ENCODE assay signal across 17 cellular contexts in genomic region chr2:8134105-8134903, GRCh38.
DNase-seq lines count a peak whose midpoint lies in the region; ATAC-seq and TF ChIP-seq lines count a peak whose summit lies in the region.
"Had no signal": no experiment of that assay in that cellular context is flagged by ENCODE, and none has a peak within 500 bp of the region (broad histone marks: within the 10 kb centered on the region; RNA-seq: fewer than 3 reads in every experiment).

No MANE protein-coding gene starts in this region.

- peaks cover 4 to 44% (median 30%) of the 10 kb centered on the region in 9 donors for H3K4me1 ChIP-seq in heart right ventricle
- H3K4me1 ChIP-seq: HAP-1 had no signal

- WGBS in heart right ventricle, 2 donors: 66 to 72% methylated on average over 16 of the region's 16 CpGs

- H3K27me3 ChIP-seq in heart right ventricle: no peaks in the 10 kb centered on the region

- peak in 6 of 8 donors; percentile 12 to 66 (median 40) for ATAC-seq in heart right ventricle
- no peak for ATAC-seq in Right ventricle myocardium inferior
- ATAC-seq in left colon: peak; percentile 98
- ATAC-seq in GM21619 (IDR thresholded peaks at IDR 0.05; ENCODE audit: unreplicated experiment): no peak
- no peak for ATAC-seq in GM21515 (IDR thresholded peaks at IDR 0.05; ENCODE audit: unreplicated experiment)
- ATAC-seq: natural killer cell treated with Interleukin-12 subunit alpha and Interleukin-12 subunit beta and Interleukin-15 and Interleukin-18, amount 100 ng/mL, for 72 hours had no signal

- H3K36me3 Mint-ChIP-seq in type B pancreatic cell: no peaks in the 10 kb centered on the region

- DNase-seq in heart right ventricle (no peak), Right ventricle myocardium inferior (ENCODE audit: missing footprints) (no peak), NCI-H526 (lab: John Stamatoyannopoulos, UW) (peak; percentile 80 to 92), left colon (peak in 1 of 2 donors; percentile 57), type B pancreatic cell (ENCODE audit: extremely low spot score, unreplicated experiment) (no peak), DMS114 treated with DMSO at 0.1 percent for 48 hours (lab: John Stamatoyannopoulos, UW; ENCODE audit: unreplicated experiment) (no peak)
- DNase-seq: ACHN; activated CD4-positive, alpha-beta memory T cell treated with anti-CD3 and anti-CD28 coated beads, Interleukin-2, amount 10 ng/mL, durations not matched to agents 7 days and 5 days; effector memory CD4-positive, alpha-beta T cell; foreskin fibroblast; kidney glomerular epithelial cell had no signal

- no peak overlapping the region for H3K4me3 ChIP-seq in heart right ventricle
- H3K4me3 ChIP-seq: HAP-1, thoracic aorta had no signal

- H3K9me3 ChIP-seq in heart right ventricle: peaks cover 0 to 7% (median 0%) of the 10 kb centered on the region in 11 donors
- H3K9me3 ChIP-seq: HAP-1, thoracic aorta had no signal

- TF ChIP-seq CTCF in heart right ventricle (IDR thresholded peaks at IDR 0.05): no peak
- TF ChIP-seq CTCF in type B pancreatic cell (conservative IDR thresholded peaks at IDR 0.05): no peak

- intact Hi-C loops in heart right ventricle (cut with DNase I) (loop anchor here in 3 of 10 donors (5.0 to 10.0 kb wide), 4 partner anchors 90 to 543 kb away; no protein-coding TSS in a partner anchor), Right ventricle myocardium inferior (cut with DNase I) (loop anchor here (10.0 kb wide), 1 partner anchor 360 kb away; no protein-coding TSS in a partner anchor), left colon (cut with DNase I, micrococcal nuclease) (no loop called here)

- peak overlapping the region; percentile 81 for H3K4me3 Mint-ChIP-seq in type B pancreatic cell
- H3K4me3 Mint-ChIP-seq: activated CD4-positive, alpha-beta memory T cell treated with anti-CD3 and anti-CD28 coated beads, Interleukin-2, amount 10 ng/mL, durations not matched to agents 7 days and 5 days; natural killer cell treated with Interleukin-12 subunit alpha and Interleukin-12 subunit beta and Interleukin-15 and Interleukin-18, amount 100 ng/mL, for 72 hours had no signal

- H3K27ac Mint-ChIP-seq in type B pancreatic cell: peak overlapping the region; percentile 57
- H3K27ac Mint-ChIP-seq: activated CD4-positive, alpha-beta memory T cell treated with anti-CD3 and anti-CD28 coated beads, Interleukin-2, amount 10 ng/mL, durations not matched to agents 7 days and 5 days; activated T-helper 2 cell treated with anti-CD3 and anti-CD28 coated beads, Interferon-gamma antibody, Interleukin-2, Interleukin-4, amounts not matched to agents 10 μg/mL and 5 μg/mL and 100 μg/mL, durations not matched to agents 14 hours and 24 hours and 36 hours; natural killer cell treated with Interleukin-12 subunit alpha and Interleukin-12 subunit beta and Interleukin-15 and Interleukin-18, amount 100 ng/mL, for 72 hours had no signal

- H3K36me3 ChIP-seq in heart right ventricle: no peaks in the 10 kb centered on the region
- H3K36me3 ChIP-seq: HAP-1, thoracic aorta had no signal

- H3K9me3 Mint-ChIP-seq in type B pancreatic cell: no peaks in the 10 kb centered on the region
- H3K9me3 Mint-ChIP-seq: activated T-helper 2 cell treated with anti-CD3 and anti-CD28 coated beads, Interferon-gamma antibody, Interleukin-2, Interleukin-4, amounts not matched to agents 10 μg/mL and 5 μg/mL and 100 μg/mL, durations not matched to agents 14 hours and 24 hours and 36 hours had no signal

- peak overlapping the region in 9 of 10 donors; percentile 55 to 79 (median 73) for H3K27ac ChIP-seq in heart right ventricle
- H3K27ac ChIP-seq: thoracic aorta had no signal

- H3K27me3 Mint-ChIP-seq in type B pancreatic cell: no peaks in the 10 kb centered on the region
- H3K27me3 Mint-ChIP-seq: activated CD4-positive, alpha-beta memory T cell treated with anti-CD3 and anti-CD28 coated beads, Interleukin-2, amount 10 ng/mL, durations not matched to agents 7 days and 5 days; natural killer cell treated with Interleukin-12 subunit alpha and Interleukin-12 subunit beta and Interleukin-15 and Interleukin-18, amount 100 ng/mL, for 72 hours had no signal

- H3K4me1 Mint-ChIP-seq in type B pancreatic cell (ENCODE audit: unreplicated experiment): peaks cover 50% of the 10 kb centered on the region

Comparison
In these comparisons a context has a peak if more than half of its experiments do, and no peak if none do; other contexts are left out.
1. ATAC-seq: peak in heart right ventricle (6 of 8) and left colon (single experiment); none in Right ventricle myocardium inferior (single experiment), GM21619 (single experiment) and GM21515 (single experiment).
2. DNase-seq: peak in NCI-H526 (2 of 2); none in heart right ventricle (0 of 2), Right ventricle myocardium inferior (single experiment), type B pancreatic cell (single experiment) and DMS114 treated with DMSO at 0.1 percent for 48 hours (single experiment).